ENCODE assay signal across 8 cellular contexts in genomic region chr9:93576296-93577044, GRCh38. TPM values are rescaled to one million over a fixed set of nuclear protein-coding genes. Genes with fewer than 3 reads are reported as not detected.
DNase-seq lines count a peak whose midpoint lies in the region; ATAC-seq and TF ChIP-seq lines count a peak whose summit lies in the region.

PHF2 (plus strand) TSS chr9:93576584; CDS start chr9:93576774, 190 bp downstream.

- H2BK15ac ChIP-seq in neuronal stem cell (ENCODE audit: low read length): peak within 1 kb of the TSS; percentile 54

- no peak for TF ChIP-seq CTCF in AG04450 (IDR thresholded peaks at IDR 0.05; ENCODE audit: low read depth, low read length)
- TF ChIP-seq CTCF in gastroesophageal sphincter (IDR thresholded peaks at IDR 0.05): no peak

- H2BK5ac ChIP-seq in neuronal stem cell (ENCODE audit: low read length): peak within 1 kb of the TSS; percentile 62

- H4K91ac ChIP-seq in neuronal stem cell (ENCODE audit: low read depth, low read length, poor library complexity): peak within 1 kb of the TSS; percentile 96

- no peak within 1 kb of the TSS for H4K8ac ChIP-seq in neuronal stem cell (ENCODE audit: low read depth, low read length)

- H3K9ac ChIP-seq in neuronal stem cell (ENCODE audit: low read depth, low read length, poor library complexity): peak within 1 kb of the TSS; percentile 99

- peak within 1 kb of the TSS; percentile 75 for H3K23ac ChIP-seq in neuronal stem cell (ENCODE audit: low read depth, low read length, poor library complexity)

- H3K27ac ChIP-seq in AG04450 (ENCODE audit: low read depth, low read length): peak within 1 kb of the TSS; percentile 47
- peak within 1 kb of the TSS; percentile 93 to 96 (median 94) for H3K27ac ChIP-seq in gastroesophageal sphincter
- no peak within 1 kb of the TSS for H3K27ac ChIP-seq in neuronal stem cell (replicated peaks; ENCODE audit: low read length)

- CTCF ChIA-PET in AG04450 (lab: Charles Lee): interaction anchor here (2.1 kb wide), 1 partner anchor 10 kb away, joined by 22 read pairs; no protein-coding TSS in a partner anchor

- H3K4me1 ChIP-seq in gastroesophageal sphincter (peaks cover 0 to 60% (median 45%) of the 10 kb centered on the region in 3 donors), neuronal stem cell (ENCODE audit: control insufficient read depth in 2 of 2, insufficient read depth in 1 of 2, low read depth in 1 of 2, low read length in 2 of 2) (peaks cover 11 to 14% of the 10 kb centered on the region in 2 donors)

- H3K36me3 ChIP-seq in gastroesophageal sphincter (no peaks in the 10 kb centered on the region), neuronal stem cell (replicated peaks in 1 of 2; ENCODE audit: control insufficient read depth in 2 of 2, insufficient read depth in 2 of 2, low read length in 2 of 2) (peaks cover 0 to 2% of the 10 kb centered on the region in 2 donors)

- POLR2A ChIA-PET in AG04450 (lab: Yijun Ruan, JAX): interaction anchor here (0.7 to 1.1 kb wide), 2 partner anchors 9 to 12 kb away, joined by 3 to 7 read pairs; no protein-coding TSS in a partner anchor

- H3K18ac ChIP-seq in neuronal stem cell (ENCODE audit: low read length): peak within 1 kb of the TSS; percentile 96

- peak within 1 kb of the TSS; percentile 95 for H3K27ac Mint-ChIP-seq in activated T-cell treated with anti-CD3 and anti-CD28 coated beads, Interleukin-2, amount 50 U/mL, for 24 hours

- DNase-seq in AG04450 (ENCODE audit: low read depth, low spot score) (no peak), GM19238 (ENCODE audit: insufficient read length, low spot score) (peak; percentile 61), LHCN-M2 (ENCODE audit: low read depth) (no peak), neuronal stem cell (ENCODE audit: low spot score) (no peak), NCI-H1930 (lab: John Stamatoyannopoulos, UW) (no peak)
- peak; percentile 68 for DNase-seq in activated T-cell treated with anti-CD3 and anti-CD28 coated beads, Interleukin-2, amount 50 U/mL, for 24 hours

- H2AK5ac ChIP-seq in neuronal stem cell (ENCODE audit: low read depth, low read length): peak within 1 kb of the TSS; percentile 93

- ATAC-seq in gastroesophageal sphincter: peak; percentile 58
- no peak for ATAC-seq in GM18517 (IDR thresholded peaks at IDR 0.05; ENCODE audit: unreplicated experiment)

- no peak for TF ChIP-seq EP300 in gastroesophageal sphincter (IDR thresholded peaks at IDR 0.05)

- peaks cover 2% of the 10 kb centered on the region; the same call in 1 of the 2 replicates for H3K9me3 ChIP-seq in AG04450 (ENCODE audit: control insufficient read depth, insufficient read depth, low read length)
- H3K9me3 ChIP-seq in gastroesophageal sphincter: no peaks in the 10 kb centered on the region
- peaks cover 0 to 7% of the 10 kb centered on the region in 2 donors for H3K9me3 ChIP-seq in neuronal stem cell (replicated peaks in 1 of 2; ENCODE audit: control insufficient read depth in 2 of 2, insufficient read depth in 1 of 2, low read depth in 1 of 2, low read length in 2 of 2)

- H3K4me3 ChIP-seq in AG04450 (ENCODE audit: low read depth, low read length) (peak within 1 kb of the TSS; percentile 67), gastroesophageal sphincter (peak within 1 kb of the TSS; percentile 91 to 93), neuronal stem cell (ENCODE audit: low read length in 2 of 2) (peak within 1 kb of the TSS; percentile 88 to 93)

- peak within 1 kb of the TSS; percentile 94 for H2AFZ ChIP-seq in neuronal stem cell (ENCODE audit: low read length)

- H3K27me3 ChIP-seq in AG04450 (ENCODE audit: control insufficient read depth, insufficient read depth, low read length): no peaks in the 10 kb centered on the region
- H3K27me3 ChIP-seq in gastroesophageal sphincter: no peaks in the 10 kb centered on the region
- H3K27me3 ChIP-seq in neuronal stem cell (ENCODE audit: control insufficient read depth in 3 of 3, insufficient read depth in 3 of 3, low read depth in 1 of 3, low read length in 3 of 3): no peaks in the 10 kb centered on the region

- H3K14ac ChIP-seq in neuronal stem cell (ENCODE audit: low read length): peak within 1 kb of the TSS; percentile 94

- H2BK120ac ChIP-seq in neuronal stem cell (ENCODE audit: low read depth, low read length): peak within 1 kb of the TSS; percentile 84

- H3K4me2 ChIP-seq in neuronal stem cell (ENCODE audit: insufficient read depth, low read length, poor library complexity, severe bottlenecking): peak within 1 kb of the TSS; percentile 95

- WGBS in gastroesophageal sphincter (ENCODE audit: low coverage in 1 of 2), 2 donors: no CpG with 5 or more reads among the region's 134 CpGs
- WGBS in neuronal stem cell (ENCODE audit: extremely low coverage in 2 of 2, insufficient read length in 2 of 2, insufficient replicate concordance in 1 of 2), 2 donors: no CpG with 5 or more reads among the region's 134 CpGs

- TF ChIP-seq POLR2A in gastroesophageal sphincter (IDR thresholded peaks at IDR 0.05): peak in 1 of 2 donors; percentile 61

- peak within 1 kb of the TSS; percentile 86 for H3K4me3 Mint-ChIP-seq in activated T-cell treated with anti-CD3 and anti-CD28 coated beads, Interleukin-2, amount 50 U/mL, for 24 hours

- peaks cover 10% of the 10 kb centered on the region for H3K36me3 Mint-ChIP-seq in activated T-cell treated with anti-CD3 and anti-CD28 coated beads, Interleukin-2, amount 50 U/mL, for 24 hours (ENCODE audit: low read depth)

- H2BK12ac ChIP-seq in neuronal stem cell (ENCODE audit: low read length): peak within 1 kb of the TSS; percentile 30

- no peaks in the 10 kb centered on the region for H3K27me3 Mint-ChIP-seq in activated T-cell treated with anti-CD3 and anti-CD28 coated beads, Interleukin-2, amount 50 U/mL, for 24 hours

- H3K9me3 Mint-ChIP-seq in activated T-cell treated with anti-CD3 and anti-CD28 coated beads, Interleukin-2, amount 50 U/mL, for 24 hours: no peaks in the 10 kb centered on the region

- peaks cover 49% of the 10 kb centered on the region for H3K4me1 Mint-ChIP-seq in activated T-cell treated with anti-CD3 and anti-CD28 coated beads, Interleukin-2, amount 50 U/mL, for 24 hours (ENCODE audit: low read depth)

- peaks cover 21% of the 10 kb centered on the region for H3K79me1 ChIP-seq in neuronal stem cell (ENCODE audit: low read depth, low read length)

- no peak within 1 kb of the TSS for H3K4ac ChIP-seq in neuronal stem cell (ENCODE audit: low read length)

RNA-seq across cellular contexts. Expression of gene PHF2, which starts in this region (rescaled TPM):
- polyA plus RNA-seq in AG04450 (2011; rRNA removed): 8.5 and 8.8 TPM in 2 replicates
- 7.9 TPM in 2 replicates for polyA minus RNA-seq in AG04450 (2011; rRNA and poly(A)+ RNA removed)
- 15.2 and 16.7 TPM in 2 replicates for total RNA-seq in LHCN-M2 (2014; rRNA removed)
- 9.1 TPM for polyA plus RNA-seq in LHCN-M2 (2012)
- 10 to 100 TPM; 37.2 to 51.2 (median 39.2) TPM for total RNA-seq in gastroesophageal sphincter
- 19.9 TPM for polyA plus RNA-seq in neuronal stem cell (2013, experiment 1 of 2)
- 19.8 TPM for polyA plus RNA-seq in neuronal stem cell (2013, experiment 2 of 2)

Comparison
In these comparisons a context has a peak if more than half of its experiments do, and no peak if none do; other contexts are left out.
1. DNase-seq: peak in GM19238 (single experiment) and activated T-cell treated with anti-CD3 and anti-CD28 coated beads, Interleukin-2, amount 50 U/mL, for 24 hours (single experiment); none in AG04450 (single experiment), LHCN-M2 (single experiment), neuronal stem cell (single experiment) and NCI-H1930 (0 of 2).
2. Peak in every context shown above with its lines, with median percentiles within 50 percentile points of each other: H3K4me3 ChIP-seq.